In genomic region chr12:123548107-123548506, GRCh38 we compare ENCODE assay signal across 37 cellular contexts.
"Had no signal": no experiment of that assay in that cellular context is flagged by ENCODE, and none has a peak within 500 bp of the region (broad histone marks: within the 10 kb centered on the region; RNA-seq: fewer than 3 reads in every experiment).

No MANE protein-coding gene starts in this region.

- H3K4me3 Mint-ChIP-seq: activated naive CD4-positive, alpha-beta T cell treated with anti-CD3 and anti-CD28 coated beads for 36 hours; activated naive CD4-positive, alpha-beta T cell treated with anti-CD3 and anti-CD28 coated beads, Interleukin-2, amount 10 ng/mL, durations not matched to agents 7 days and 5 days; activated naive CD4-positive, alpha-beta T cell treated with anti-CD3 and anti-CD28 coated beads, Interleukin-2, amount 50 U/mL, for 24 hours; activated naive CD8-positive, alpha-beta T cell; activated naive CD8-positive, alpha-beta T cell treated with anti-CD3 and anti-CD28 coated beads for 36 hours; activated naive CD8-positive, alpha-beta T cell treated with anti-CD3 and anti-CD28 coated beads, Interleukin-2, amount 10 ng/mL, durations not matched to agents 7 days and 5 days; activated naive CD8-positive, alpha-beta T cell treated with anti-CD3 and anti-CD28 coated beads, Interleukin-2, amount 50 U/mL, for 24 hours; activated T-cell treated with anti-CD3 and anti-CD28 coated beads, Interleukin-2, amount 50 U/mL, for 24 hours; activated T-cell treated with anti-CD3 and anti-CD28 coated beads, Interleukin-2, amount 50 U/mL, for 4 hours; activated T-cell treated with anti-CD3 and anti-CD28 coated beads, Interleukin-2, amount 50 U/mL, for 72 hours; activated T-helper 1 cell treated with anti-CD3 and anti-CD28 coated beads, Interleukin-12 subunit alpha, Interleukin-12 subunit beta, Interleukin-2, Interleukin-4 antibody, amounts not matched to agents 30 ng/mL and 10 ng/mL and 1 ng/mL, durations not matched to agents 14 hours and 24 hours and 36 hours; activated T-helper 17 cell treated with anti-CD3 and anti-CD28 coated beads, Interleukin-2, amount 50 U/mL, for 72 hours; brain; central memory CD8-positive, alpha-beta T cell had no signal

- H3K9me3 ChIP-seq: adrenal gland, ascending aorta, body of pancreas, breast epithelium had no signal

- H3K36me3 ChIP-seq: adrenal gland, ascending aorta, brain microvascular endothelial cell, breast epithelium, cardiac muscle cell had no signal

- H3K27ac Mint-ChIP-seq: activated naive CD4-positive, alpha-beta T cell treated with anti-CD3 and anti-CD28 coated beads for 36 hours; activated naive CD4-positive, alpha-beta T cell treated with anti-CD3 and anti-CD28 coated beads, Interleukin-2, amount 10 ng/mL, durations not matched to agents 7 days and 5 days; activated naive CD4-positive, alpha-beta T cell treated with anti-CD3 and anti-CD28 coated beads, Interleukin-2, amount 50 U/mL, for 24 hours; activated naive CD8-positive, alpha-beta T cell; activated naive CD8-positive, alpha-beta T cell treated with anti-CD3 and anti-CD28 coated beads for 36 hours; activated naive CD8-positive, alpha-beta T cell treated with anti-CD3 and anti-CD28 coated beads, Interleukin-2, amount 10 ng/mL, durations not matched to agents 7 days and 5 days; activated naive CD8-positive, alpha-beta T cell treated with anti-CD3 and anti-CD28 coated beads, Interleukin-2, amount 50 U/mL, for 24 hours; activated T-cell treated with anti-CD3 and anti-CD28 coated beads, Interleukin-2, amount 50 U/mL, for 24 hours; activated T-cell treated with anti-CD3 and anti-CD28 coated beads, Interleukin-2, amount 50 U/mL, for 72 hours; activated T-helper 1 cell treated with anti-CD3 and anti-CD28 coated beads, Interleukin-12 subunit alpha, Interleukin-12 subunit beta, Interleukin-2, Interleukin-4 antibody, amounts not matched to agents 30 ng/mL and 10 ng/mL and 1 ng/mL, durations not matched to agents 14 hours and 24 hours and 36 hours; activated T-helper 17 cell treated with anti-CD3 and anti-CD28 coated beads, Interleukin-2, amount 50 U/mL, for 72 hours; activated T-helper 2 cell treated with anti-CD3 and anti-CD28 coated beads, Interferon-gamma antibody, Interleukin-2, Interleukin-4, amounts not matched to agents 10 μg/mL and 5 μg/mL and 100 μg/mL, durations not matched to agents 14 hours and 24 hours and 36 hours had no signal

- H3K9me3 Mint-ChIP-seq: activated naive CD4-positive, alpha-beta T cell treated with anti-CD3 and anti-CD28 coated beads for 36 hours; activated naive CD4-positive, alpha-beta T cell treated with anti-CD3 and anti-CD28 coated beads, Interleukin-2, amount 10 ng/mL, durations not matched to agents 7 days and 5 days; activated naive CD4-positive, alpha-beta T cell treated with anti-CD3 and anti-CD28 coated beads, Interleukin-2, amount 50 U/mL, for 24 hours; activated naive CD4-positive, alpha-beta T cell treated with anti-CD3 and anti-CD28 coated beads, Interleukin-2, amount 50 U/mL, for 72 hours; activated naive CD8-positive, alpha-beta T cell treated with anti-CD3 and anti-CD28 coated beads for 36 hours; activated naive CD8-positive, alpha-beta T cell treated with anti-CD3 and anti-CD28 coated beads, Interleukin-2, amount 10 ng/mL, durations not matched to agents 7 days and 5 days; activated naive CD8-positive, alpha-beta T cell treated with anti-CD3 and anti-CD28 coated beads, Interleukin-2, amount 50 U/mL, for 24 hours; activated T-cell treated with anti-CD3 and anti-CD28 coated beads, Interleukin-2, amount 50 U/mL, for 24 hours; activated T-cell treated with anti-CD3 and anti-CD28 coated beads, Interleukin-2, amount 50 U/mL, for 4 hours; activated T-cell treated with anti-CD3 and anti-CD28 coated beads, Interleukin-2, amount 50 U/mL, for 72 hours; activated T-helper 1 cell treated with anti-CD3 and anti-CD28 coated beads, Interleukin-12 subunit alpha, Interleukin-12 subunit beta, Interleukin-2, Interleukin-4 antibody, amounts not matched to agents 30 ng/mL and 10 ng/mL and 1 ng/mL, durations not matched to agents 14 hours and 24 hours and 36 hours; activated T-helper 17 cell treated with anti-CD3 and anti-CD28 coated beads, Interleukin-2, amount 50 U/mL, for 72 hours; activated T-helper 2 cell treated with anti-CD3 and anti-CD28 coated beads, Interferon-gamma antibody, Interleukin-2, Interleukin-4, amounts not matched to agents 10 μg/mL and 5 μg/mL and 100 μg/mL, durations not matched to agents 14 hours and 24 hours and 36 hours; central memory CD8-positive, alpha-beta T cell had no signal

- H3K4me3 ChIP-seq: adrenal gland, ascending aorta, body of pancreas, breast epithelium, cardiac muscle cell had no signal

- H3K4me1 ChIP-seq: adrenal gland, ascending aorta, body of pancreas, breast epithelium had no signal

- H3K27me3 Mint-ChIP-seq: activated naive CD4-positive, alpha-beta T cell treated with anti-CD3 and anti-CD28 coated beads, Interleukin-2, amount 50 U/mL, for 24 hours; activated naive CD8-positive, alpha-beta T cell; activated naive CD8-positive, alpha-beta T cell treated with anti-CD3 and anti-CD28 coated beads for 36 hours; activated naive CD8-positive, alpha-beta T cell treated with anti-CD3 and anti-CD28 coated beads, Interleukin-2, amount 50 U/mL, for 24 hours; activated T-cell treated with anti-CD3 and anti-CD28 coated beads, Interleukin-2, amount 50 U/mL, for 24 hours; activated T-helper 17 cell treated with anti-CD3 and anti-CD28 coated beads, Interleukin-2, amount 50 U/mL, for 72 hours had no signal

- H3K36me3 Mint-ChIP-seq: activated naive CD4-positive, alpha-beta T cell treated with anti-CD3 and anti-CD28 coated beads, Interleukin-2, amount 10 ng/mL, durations not matched to agents 7 days and 5 days; activated naive CD4-positive, alpha-beta T cell treated with anti-CD3 and anti-CD28 coated beads, Interleukin-2, amount 50 U/mL, for 24 hours; activated naive CD4-positive, alpha-beta T cell treated with anti-CD3 and anti-CD28 coated beads, Interleukin-2, amount 50 U/mL, for 72 hours; activated naive CD8-positive, alpha-beta T cell; activated naive CD8-positive, alpha-beta T cell treated with anti-CD3 and anti-CD28 coated beads for 36 hours; activated naive CD8-positive, alpha-beta T cell treated with anti-CD3 and anti-CD28 coated beads, Interleukin-2, amount 10 ng/mL, durations not matched to agents 7 days and 5 days; brain had no signal

- H3K27me3 ChIP-seq: adrenal gland, ascending aorta, body of pancreas, brain microvascular endothelial cell, breast epithelium, cardiac muscle cell had no signal

- ATAC-seq: activated naive CD4-positive, alpha-beta T cell treated with anti-CD3 and anti-CD28 coated beads, Interleukin-2, amount 50 U/mL, for 72 hours; activated naive CD8-positive, alpha-beta T cell treated with anti-CD3 and anti-CD28 coated beads, Interleukin-2, amount 50 U/mL, for 24 hours; activated T-cell treated with anti-CD3 and anti-CD28 coated beads, Interleukin-2, amount 50 U/mL, for 4 hours; activated T-cell treated with anti-CD3 and anti-CD28 coated beads, Interleukin-2, amount 50 U/mL, for 72 hours; activated T-helper 17 cell treated with anti-CD3 and anti-CD28 coated beads, Interleukin-2, amount 50 U/mL, for 72 hours; body of pancreas had no signal

- DNase-seq: activated effector memory CD4-positive, alpha-beta T cell treated with anti-CD3 and anti-CD28 coated beads, Interleukin-2, amount 50 U/mL, for 16 hours; activated effector memory CD4-positive, alpha-beta T cell treated with Interleukin-2 at 50 U/mL for 16 hours; activated gamma-delta T cell; activated gamma-delta T cell treated with Interleukin-2 at 50 U/mL for 16 hours; activated naive CD4-positive, alpha-beta T cell; activated naive CD4-positive, alpha-beta T cell treated with anti-CD3 and anti-CD28 coated beads for 36 hours; activated naive CD4-positive, alpha-beta T cell treated with anti-CD3 and anti-CD28 coated beads, Interleukin-2, amount 10 ng/mL, durations not matched to agents 7 days and 5 days; activated naive CD4-positive, alpha-beta T cell treated with anti-CD3 and anti-CD28 coated beads, Interleukin-2, amount 50 U/mL, for 16 hours; activated naive CD4-positive, alpha-beta T cell treated with Interleukin-2 at 50 U/mL for 16 hours; activated naive CD8-positive, alpha-beta T cell treated with anti-CD3 and anti-CD28 coated beads for 36 hours; activated naive CD8-positive, alpha-beta T cell treated with anti-CD3 and anti-CD28 coated beads, Interleukin-2, amount 10 ng/mL, durations not matched to agents 7 days and 5 days; activated naive CD8-positive, alpha-beta T cell treated with anti-CD3 and anti-CD28 coated beads, Interleukin-2, amount 50 U/mL, for 24 hours; activated T-cell treated with anti-CD3 and anti-CD28 coated beads, Interleukin-2, amount 50 U/mL, for 24 hours; activated T-cell treated with anti-CD3 and anti-CD28 coated beads, Interleukin-2, amount 50 U/mL, for 4 hours; activated T-cell treated with anti-CD3 and anti-CD28 coated beads, Interleukin-2, amount 50 U/mL, for 48 hours; activated T-cell treated with anti-CD3 and anti-CD28 coated beads, Interleukin-2, amount 50 U/mL, for 72 hours; adrenal gland; amniotic stem cell; amygdala; anterior cingulate cortex; aorta; body of pancreas; brain microvascular endothelial cell; caudate nucleus; central memory CD4-positive, alpha-beta T cell; cerebellar nuclear complex had no signal

- H3K4me1 Mint-ChIP-seq: activated naive CD4-positive, alpha-beta T cell treated with anti-CD3 and anti-CD28 coated beads, Interleukin-2, amount 10 ng/mL, durations not matched to agents 7 days and 5 days; activated naive CD4-positive, alpha-beta T cell treated with anti-CD3 and anti-CD28 coated beads, Interleukin-2, amount 50 U/mL, for 24 hours; activated naive CD8-positive, alpha-beta T cell treated with anti-CD3 and anti-CD28 coated beads for 36 hours; activated naive CD8-positive, alpha-beta T cell treated with anti-CD3 and anti-CD28 coated beads, Interleukin-2, amount 10 ng/mL, durations not matched to agents 7 days and 5 days; activated naive CD8-positive, alpha-beta T cell treated with anti-CD3 and anti-CD28 coated beads, Interleukin-2, amount 50 U/mL, for 24 hours; activated T-helper 17 cell treated with anti-CD3 and anti-CD28 coated beads, Interleukin-2, amount 50 U/mL, for 72 hours; brain; central memory CD8-positive, alpha-beta T cell had no signal

- H3K27ac ChIP-seq: adrenal gland, ascending aorta, body of pancreas, brain microvascular endothelial cell, breast epithelium, cardiac muscle cell had no signal
